Comparison of ENCODE assay signal across 8 cellular contexts in the genomic region with DNA sequence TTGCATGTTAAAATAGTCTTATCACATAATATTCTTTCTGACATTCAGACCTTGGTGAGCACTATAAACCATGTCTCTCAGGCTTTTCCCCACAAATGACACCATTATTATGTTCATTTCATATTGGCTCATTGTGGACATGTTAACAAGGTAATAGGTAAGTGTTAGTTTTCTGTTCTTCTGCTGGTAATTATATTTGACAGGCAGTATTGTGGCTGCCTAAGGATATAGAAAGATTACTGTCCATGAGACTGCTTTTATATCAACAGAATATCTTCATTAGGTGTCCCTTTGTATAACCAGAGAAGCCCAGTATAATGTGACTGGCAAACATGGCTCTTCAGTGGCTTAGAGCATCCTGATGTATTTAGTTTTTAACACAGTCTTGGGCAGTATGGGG.
"Had no signal": no experiment of that assay in that cellular context is flagged by ENCODE, and none has a peak within 500 bp of the region (broad histone marks: within the 10 kb centered on the region; RNA-seq: fewer than 3 reads in every experiment).

No MANE protein-coding gene starts in this region.

- H3K9ac ChIP-seq: GM23248 had no signal

- ATAC-seq: HCT116, HepG2 had no signal

- H3K27ac ChIP-seq: GM23248, HL-60 had no signal

- H2AFZ ChIP-seq: GM23248 had no signal

- H3K9me3 ChIP-seq: HAP-1 had no signal

- DNase-seq: GM23248, GOT3, H7, HFFc6 had no signal

- H3K36me3 ChIP-seq: HAP-1 had no signal

- H3K4me3 ChIP-seq: GM23248, HAP-1 had no signal
